Comparison of ENCODE assay signal across 9 cellular contexts in genomic region chr19:12885749-12886706, GRCh38. TPM values are rescaled to one million over a fixed set of nuclear protein-coding genes. Genes with fewer than 3 reads are reported as not detected.
DNase-seq lines count a peak whose midpoint lies in the region; ATAC-seq, FAIRE-seq and TF ChIP-seq lines count a peak whose summit lies in the region.
"Had no signal": no experiment of that assay in that cellular context is flagged by ENCODE, and none has a peak within 500 bp of the region (broad histone marks: within the 10 kb centered on the region; RNA-seq: fewer than 3 reads in every experiment).

No MANE protein-coding gene starts in this region.

- peaks cover 12% of the 10 kb centered on the region for H3K9me3 Mint-ChIP-seq in activated naive CD4-positive, alpha-beta T cell treated with anti-CD3 and anti-CD28 coated beads, Interleukin-2, amount 10 ng/mL, durations not matched to agents 7 days and 5 days
- H3K9me3 Mint-ChIP-seq in activated naive CD8-positive, alpha-beta T cell treated with anti-CD3 and anti-CD28 coated beads for 36 hours, result peaks cover 4% of the 10 kb centered on the region

- TF ChIP-seq CTCF in HepG2 (CRISPR knock-in tag; IDR thresholded peaks at IDR 0.05) (no peak), upper lobe of left lung (IDR thresholded peaks at IDR 0.05) (peak in 1 of 6 experiments; percentile 3)

- peak overlapping the region; percentile 82 for H3K27ac Mint-ChIP-seq in activated naive CD4-positive, alpha-beta T cell treated with anti-CD3 and anti-CD28 coated beads, Interleukin-2, amount 10 ng/mL, durations not matched to agents 7 days and 5 days
- peak overlapping the region; percentile 58 for H3K27ac Mint-ChIP-seq in activated naive CD8-positive, alpha-beta T cell treated with anti-CD3 and anti-CD28 coated beads for 36 hours

- CTCF ChIA-PET in activated naive CD4-positive, alpha-beta T cell treated with anti-CD3 and anti-CD28 coated beads, Interleukin-2, amount 10 ng/mL, durations not matched to agents 7 days and 5 days (lab: Charles Lee), result interaction anchor here (0.7 to 9.4 kb wide), 9 partner anchors 28 to 189 kb away, joined by 3 to 87 read pairs (median 4); partner anchors contain the start of gene CALR
- CTCF ChIA-PET in HepG2 (lab: Yijun Ruan, JAX; ENCODE audit: low intra/inter-chr PET ratio, low total read pairs), result interaction anchor here (1.9 kb wide), 1 partner anchor 79 kb away, joined by 10 read pairs; no protein-coding TSS in a partner anchor

- H3K4me1 Mint-ChIP-seq in activated naive CD4-positive, alpha-beta T cell treated with anti-CD3 and anti-CD28 coated beads, Interleukin-2, amount 10 ng/mL, durations not matched to agents 7 days and 5 days, result peaks cover 44% of the 10 kb centered on the region
- H3K4me1 Mint-ChIP-seq in activated naive CD8-positive, alpha-beta T cell treated with anti-CD3 and anti-CD28 coated beads for 36 hours, result peaks cover 23% of the 10 kb centered on the region

- peak overlapping the region; percentile 57 for H3K4me3 Mint-ChIP-seq in activated naive CD4-positive, alpha-beta T cell treated with anti-CD3 and anti-CD28 coated beads, Interleukin-2, amount 10 ng/mL, durations not matched to agents 7 days and 5 days
- peak overlapping the region; percentile 64 for H3K4me3 Mint-ChIP-seq in activated naive CD8-positive, alpha-beta T cell treated with anti-CD3 and anti-CD28 coated beads for 36 hours

- ATAC-seq in HepG2 (peak; percentile 18; the same call in 2 of the 3 replicates), upper lobe of left lung (ENCODE audit: low FRiP score in 2 of 2) (no peak), HG03196 (IDR thresholded peaks at IDR 0.05; ENCODE audit: unreplicated experiment) (no peak)

- H3K36me3 Mint-ChIP-seq in activated naive CD4-positive, alpha-beta T cell treated with anti-CD3 and anti-CD28 coated beads, Interleukin-2, amount 10 ng/mL, durations not matched to agents 7 days and 5 days, result peaks cover 3% of the 10 kb centered on the region
- H3K36me3 Mint-ChIP-seq in activated naive CD8-positive, alpha-beta T cell treated with anti-CD3 and anti-CD28 coated beads for 36 hours, result peaks cover 2% of the 10 kb centered on the region

- H3K4me2 ChIP-seq in HepG2 (ENCODE audit: low read depth, low read length), result peak overlapping the region; percentile 80

- peaks cover 42% of the 10 kb centered on the region for H3K4me1 ChIP-seq in HepG2 (ENCODE audit: insufficient read depth, low read length)
- peaks cover 21 to 33% (median 23%) of the 10 kb centered on the region in 4 donors for H3K4me1 ChIP-seq in upper lobe of left lung

- H3K27ac ChIP-seq in HepG2 (ENCODE audit: extremely low read length, insufficient read depth, low read length) (no peak overlapping the region), upper lobe of left lung (peak overlapping the region in 2 of 4 donors; percentile 38 to 54)

- H3K36me3 ChIP-seq in HepG2 (replicated peaks in 1 of 2; ENCODE audit: control insufficient read depth in 1 of 2, insufficient read depth in 2 of 2, low read length in 2 of 2) (no peaks in the 10 kb centered on the region), upper lobe of left lung (no peaks in the 10 kb centered on the region)

- FAIRE-seq in HepG2 (lab: Jason Lieb, UNC), result no peak

- peak overlapping the region; percentile 48 to 69 (median 59); a peak in 5 of 6 replicates for H3K4me3 ChIP-seq in HepG2 (replicated peaks in 1 of 3; ENCODE audit: insufficient read depth in 1 of 3, low read depth in 2 of 3, low read length in 3 of 3)
- H3K4me3 ChIP-seq in upper lobe of left lung, result peak overlapping the region; percentile 28 to 57 (median 48)

- H2AFZ ChIP-seq in HepG2 (ENCODE audit: low read length), result no peak overlapping the region

- in situ Hi-C loops in HepG2 (cut with HindIII; ENCODE audit: extremely low pct_ligation_motif_present, low pct_unique_long_range_greater_than_20kb), result no loop called here

- no peaks in the 10 kb centered on the region for H4K20me1 ChIP-seq in HepG2 (ENCODE audit: insufficient read depth, low read length)

- no peak for DNase-seq in activated naive CD4-positive, alpha-beta T cell treated with anti-CD3 and anti-CD28 coated beads, Interleukin-2, amount 10 ng/mL, durations not matched to agents 7 days and 5 days
- DNase-seq in activated naive CD4-positive, alpha-beta T cell treated with Interleukin-2 at 50 U/mL for 16 hours, result no peak
- DNase-seq in activated naive CD8-positive, alpha-beta T cell treated with anti-CD3 and anti-CD28 coated beads for 36 hours, result no peak
- DNase-seq in HepG2 (ENCODE audit: low spot score) (no peak), upper lobe of left lung (no peak), ecto neural progenitor cell (ENCODE audit: low spot score) (no peak), NCI-H774 (lab: John Stamatoyannopoulos, UW) (no peak)

- intact Hi-C loops in HepG2 (cut with micrococcal nuclease; ENCODE audit: unreplicated experiment), result loop anchor here (1.0 kb wide), 1 partner anchor 79 kb away; no protein-coding TSS in a partner anchor

- peaks cover 9% of the 10 kb centered on the region for H3K27me3 Mint-ChIP-seq in activated naive CD4-positive, alpha-beta T cell treated with anti-CD3 and anti-CD28 coated beads, Interleukin-2, amount 10 ng/mL, durations not matched to agents 7 days and 5 days
- H3K27me3 Mint-ChIP-seq in activated naive CD8-positive, alpha-beta T cell treated with anti-CD3 and anti-CD28 coated beads for 36 hours, result no peaks in the 10 kb centered on the region

- peaks cover 13% of the 10 kb centered on the region for H3K9me3 ChIP-seq in HepG2 (ENCODE audit: low read length)
- H3K9me3 ChIP-seq in upper lobe of left lung, result peaks cover 0 to 8% (median 4%) of the 10 kb centered on the region in 4 donors

- no peak for TF ChIP-seq EP300 in HepG2 (IDR thresholded peaks at IDR 0.05; ENCODE audit: low read depth in 2 of 2, low read length in 2 of 2)
- no peak for TF ChIP-seq EP300 in HepG2 (CRISPR knock-in tag; IDR thresholded peaks at IDR 0.05; ENCODE audit: borderline replicate concordance)
- no peak for TF ChIP-seq EP300 in upper lobe of left lung (IDR thresholded peaks at IDR 0.05)

- POLR2A ChIA-PET in HepG2 (lab: Yijun Ruan, JAX), result interaction anchor here (0.6 to 1.4 kb wide), 6 partner anchors 13 to 445 kb away, joined by 3 to 6 read pairs (median 3); no protein-coding TSS in a partner anchor

- BruUV-seq in HepG2 (replicated peaks; lab: Mats Ljungman, UMichigan), result no TSS peak

- 36% methylated on average over 12 of the region's 53 CpGs for WGBS in HepG2 (ENCODE audit: low lambda C conversion rate)
- 19 to 35% methylated on average over 4 to 13 of the region's 53 CpGs for WGBS in upper lobe of left lung, 2 donors

- no peak for TF ChIP-seq POLR2A in HepG2 (IDR thresholded peaks at IDR 0.05; ENCODE audit: insufficient read depth in 1 of 2, low read depth in 2 of 2, low read length in 2 of 2)
- no peak for TF ChIP-seq POLR2A in upper lobe of left lung (IDR thresholded peaks at IDR 0.05)

- H3K27me3 ChIP-seq in HepG2 (ENCODE audit: control insufficient read depth in 1 of 2, insufficient read depth in 2 of 2, low read length in 2 of 2) (peaks cover 0 to 18% of the 10 kb centered on the region in 2 experiments; a peak in 3 of 5 replicates), upper lobe of left lung (peaks cover 0 to 6% (median 2%) of the 10 kb centered on the region in 4 donors)

- no peak for TF ChIP-seq RAD21 in HepG2 (CRISPR knock-in tag; IDR thresholded peaks at IDR 0.05)

- H3K79me2 ChIP-seq in HepG2 (ENCODE audit: insufficient read depth, low read length), result no peaks in the 10 kb centered on the region

- H3K9ac ChIP-seq in HepG2 (ENCODE audit: insufficient read depth, low read depth, low read length), result peak overlapping the region; percentile 22; the same call in 1 of the 2 replicates

RNA-seq across cellular contexts. Expression of gene KLF1, which starts 1.0 kb away (rescaled TPM):
- total RNA-seq in activated naive CD8-positive, alpha-beta T cell treated with anti-CD3 and anti-CD28 coated beads for 36 hours, result under 1 TPM; 0.34 to 0.39 TPM
- total RNA-seq in HepG2 (2016; rRNA removed; fragmentation: Illumina TruSeq; extraction: Trizol) (not detected in 2 replicates), upper lobe of left lung (under 1 TPM in 4 of 6 donors, not detected in 2; 0.17 to 0.89 (median 0.42) TPM)
- total RNA-seq in HepG2 (2016; cell fraction: cytosol; rRNA removed; fragmentation: Illumina TruSeq; extraction: Trizol; ENCODE audit: low read depth), result not detected in 2 replicates
- 0.06 TPM in 1 of 2 replicates, not detected in the other for total RNA-seq in HepG2 (2016; cell fraction: insoluble cytoplasmic fraction; rRNA removed; fragmentation: Illumina TruSeq; extraction: Trizol)
- 0.10 TPM in 1 of 2 replicates, not detected in the other for total RNA-seq in HepG2 (2016; cell fraction: membrane; rRNA removed; fragmentation: Illumina TruSeq; extraction: Trizol)
- total RNA-seq in HepG2 (2016; cell fraction: nucleus; rRNA removed; fragmentation: Illumina TruSeq; extraction: Trizol), result not detected in 2 replicates
- not detected in 2 replicates for polyA plus RNA-seq in HepG2 (2011; rRNA removed)
- polyA plus RNA-seq in HepG2 (2011; cell fraction: cytosol; rRNA removed), result 0.05 TPM in 1 of 2 replicates, not detected in the other
- polyA plus RNA-seq in HepG2 (2011; cell fraction: nucleus; rRNA removed), result not detected in 2 replicates
- polyA plus RNA-seq in HepG2 (2012), result not detected in 2 replicates
- not detected in 2 replicates for polyA plus RNA-seq in HepG2 (2016; cell fraction: cytosol; fragmentation: Illumina TruSeq; extraction: Trizol; ENCODE audit: low read depth)
- not detected in 2 replicates for polyA plus RNA-seq in HepG2 (2016; cell fraction: insoluble cytoplasmic fraction; fragmentation: Illumina TruSeq; extraction: Trizol; ENCODE audit: low read depth)
- not detected in 2 replicates for polyA plus RNA-seq in HepG2 (2016; cell fraction: membrane; fragmentation: Illumina TruSeq; extraction: Trizol; ENCODE audit: low read depth)
- polyA plus RNA-seq in HepG2 (2016; cell fraction: nucleus; fragmentation: Illumina TruSeq; extraction: Trizol; ENCODE audit: insufficient read depth, low read depth), result not detected in 2 replicates
- 0.12 TPM in 1 of 2 replicates, not detected in the other for polyA minus RNA-seq in HepG2 (2011; rRNA and poly(A)+ RNA removed; ENCODE audit: low replicate concordance)
- not detected in 2 replicates for polyA minus RNA-seq in HepG2 (2011; cell fraction: cytosol; rRNA and poly(A)+ RNA removed)
- polyA minus RNA-seq in HepG2 (2011; cell fraction: nucleus; rRNA and poly(A)+ RNA removed), result not detected in 2 replicates
- polyA plus RNA-seq: liver had no signal

RNA-seq across cellular contexts. Expression of gene DNASE2, which starts 4.8 kb away (rescaled TPM):
- 10 to 100 TPM; 21.5 to 22.2 TPM for total RNA-seq in activated naive CD8-positive, alpha-beta T cell treated with anti-CD3 and anti-CD28 coated beads for 36 hours
- total RNA-seq in HepG2 (2016; rRNA removed; fragmentation: Illumina TruSeq; extraction: Trizol) (3.4 and 7.5 TPM in 2 replicates), upper lobe of left lung (10 to 100 TPM; 34.6 to 87.2 (median 60.1) TPM)
- 1.7 TPM in 2 replicates for total RNA-seq in HepG2 (2016; cell fraction: cytosol; rRNA removed; fragmentation: Illumina TruSeq; extraction: Trizol; ENCODE audit: low read depth)
- total RNA-seq in HepG2 (2016; cell fraction: insoluble cytoplasmic fraction; rRNA removed; fragmentation: Illumina TruSeq; extraction: Trizol), result 3.7 and 7.7 TPM in 2 replicates
- 2.8 and 3.4 TPM in 2 replicates for total RNA-seq in HepG2 (2016; cell fraction: membrane; rRNA removed; fragmentation: Illumina TruSeq; extraction: Trizol)
- total RNA-seq in HepG2 (2016; cell fraction: nucleus; rRNA removed; fragmentation: Illumina TruSeq; extraction: Trizol), result 5.1 and 7.3 TPM in 2 replicates
- 16.2 and 19.0 TPM in 2 replicates for polyA plus RNA-seq in HepG2 (2011; rRNA removed)
- 15.9 and 21.4 TPM in 2 replicates for polyA plus RNA-seq in HepG2 (2011; cell fraction: cytosol; rRNA removed)
- 3.6 and 3.7 TPM in 2 replicates for polyA plus RNA-seq in HepG2 (2011; cell fraction: nucleus; rRNA removed)
- 4.7 and 9.6 TPM in 2 replicates for polyA plus RNA-seq in HepG2 (2012)
- polyA plus RNA-seq in HepG2 (2016; cell fraction: cytosol; fragmentation: Illumina TruSeq; extraction: Trizol; ENCODE audit: low read depth), result 1.6 and 2.0 TPM in 2 replicates
- polyA plus RNA-seq in HepG2 (2016; cell fraction: insoluble cytoplasmic fraction; fragmentation: Illumina TruSeq; extraction: Trizol; ENCODE audit: low read depth), result 3.1 and 4.3 TPM in 2 replicates
- 2.1 and 2.2 TPM in 2 replicates for polyA plus RNA-seq in HepG2 (2016; cell fraction: membrane; fragmentation: Illumina TruSeq; extraction: Trizol; ENCODE audit: low read depth)
- polyA plus RNA-seq in HepG2 (2016; cell fraction: nucleus; fragmentation: Illumina TruSeq; extraction: Trizol; ENCODE audit: insufficient read depth, low read depth), result 13.1 and 14.9 TPM in 2 replicates
- 20.7 and 57.6 TPM in 2 replicates for polyA minus RNA-seq in HepG2 (2011; rRNA and poly(A)+ RNA removed; ENCODE audit: low replicate concordance)
- 6.6 and 11.3 TPM in 2 replicates for polyA minus RNA-seq in HepG2 (2011; cell fraction: cytosol; rRNA and poly(A)+ RNA removed)
- 1.8 and 3.6 TPM in 2 replicates for polyA minus RNA-seq in HepG2 (2011; cell fraction: nucleus; rRNA and poly(A)+ RNA removed)

RNA-seq across cellular contexts. Expression of gene GCDH, which starts 4.9 kb away (rescaled TPM):
- 10 to 100 TPM; 41.2 to 42.5 TPM for total RNA-seq in activated naive CD8-positive, alpha-beta T cell treated with anti-CD3 and anti-CD28 coated beads for 36 hours
- total RNA-seq in HepG2 (2016; rRNA removed; fragmentation: Illumina TruSeq; extraction: Trizol), result 35.0 and 38.0 TPM in 2 replicates
- 6.4 and 7.1 TPM in 2 replicates for total RNA-seq in HepG2 (2016; cell fraction: cytosol; rRNA removed; fragmentation: Illumina TruSeq; extraction: Trizol; ENCODE audit: low read depth)
- total RNA-seq in HepG2 (2016; cell fraction: insoluble cytoplasmic fraction; rRNA removed; fragmentation: Illumina TruSeq; extraction: Trizol), result 32.3 and 35.4 TPM in 2 replicates
- 8.5 and 8.8 TPM in 2 replicates for total RNA-seq in HepG2 (2016; cell fraction: membrane; rRNA removed; fragmentation: Illumina TruSeq; extraction: Trizol)
- 27.9 and 29.6 TPM in 2 replicates for total RNA-seq in HepG2 (2016; cell fraction: nucleus; rRNA removed; fragmentation: Illumina TruSeq; extraction: Trizol)
- polyA plus RNA-seq in HepG2 (2011; rRNA removed), result 15.1 and 16.4 TPM in 2 replicates
- polyA plus RNA-seq in HepG2 (2011; cell fraction: cytosol; rRNA removed), result 20.4 and 29.2 TPM in 2 replicates
- 66.4 and 76.8 TPM in 2 replicates for polyA plus RNA-seq in HepG2 (2011; cell fraction: nucleus; rRNA removed)
- polyA plus RNA-seq in HepG2 (2012), result 12.5 and 15.0 TPM in 2 replicates
- 4.3 and 4.6 TPM in 2 replicates for polyA plus RNA-seq in HepG2 (2016; cell fraction: cytosol; fragmentation: Illumina TruSeq; extraction: Trizol; ENCODE audit: low read depth)
- polyA plus RNA-seq in HepG2 (2016; cell fraction: insoluble cytoplasmic fraction; fragmentation: Illumina TruSeq; extraction: Trizol; ENCODE audit: low read depth), result 30.7 and 35.1 TPM in 2 replicates
- 6.1 and 7.3 TPM in 2 replicates for polyA plus RNA-seq in HepG2 (2016; cell fraction: membrane; fragmentation: Illumina TruSeq; extraction: Trizol; ENCODE audit: low read depth)
- polyA plus RNA-seq in HepG2 (2016; cell fraction: nucleus; fragmentation: Illumina TruSeq; extraction: Trizol; ENCODE audit: insufficient read depth, low read depth), result 59.5 and 61.0 TPM in 2 replicates
- polyA minus RNA-seq in HepG2 (2011; rRNA and poly(A)+ RNA removed; ENCODE audit: low replicate concordance), result 19.4 and 29.1 TPM in 2 replicates
- polyA minus RNA-seq in HepG2 (2011; cell fraction: cytosol; rRNA and poly(A)+ RNA removed), result 9.4 TPM in 2 replicates
- 18.4 and 21.8 TPM in 2 replicates for polyA minus RNA-seq in HepG2 (2011; cell fraction: nucleus; rRNA and poly(A)+ RNA removed)
- 10 to 100 TPM; 19.3 to 47.1 (median 33.3) TPM for total RNA-seq in upper lobe of left lung

RNA-seq across cellular contexts. Expression of gene SYCE2, which starts 33.1 kb away (rescaled TPM):
- 1 to 10 TPM; 1.8 to 2.7 TPM for total RNA-seq in activated naive CD8-positive, alpha-beta T cell treated with anti-CD3 and anti-CD28 coated beads for 36 hours
- total RNA-seq in HepG2 (2016; rRNA removed; fragmentation: Illumina TruSeq; extraction: Trizol) (0.09 TPM in 1 of 2 replicates, not detected in the other), upper lobe of left lung (not detected)
- not detected in 2 replicates for total RNA-seq in HepG2 (2016; cell fraction: cytosol; rRNA removed; fragmentation: Illumina TruSeq; extraction: Trizol; ENCODE audit: low read depth)
- 0.19 TPM in 1 of 2 replicates, not detected in the other for total RNA-seq in HepG2 (2016; cell fraction: insoluble cytoplasmic fraction; rRNA removed; fragmentation: Illumina TruSeq; extraction: Trizol)
- not detected in 2 replicates for total RNA-seq in HepG2 (2016; cell fraction: membrane; rRNA removed; fragmentation: Illumina TruSeq; extraction: Trizol)
- total RNA-seq in HepG2 (2016; cell fraction: nucleus; rRNA removed; fragmentation: Illumina TruSeq; extraction: Trizol), result not detected in 2 replicates
- polyA plus RNA-seq in HepG2 (2011; rRNA removed), result 0.25 and 0.40 TPM in 2 replicates
- 0.08 TPM in 1 of 2 replicates, not detected in the other for polyA plus RNA-seq in HepG2 (2011; cell fraction: cytosol; rRNA removed)
- 0.68 and 0.84 TPM in 2 replicates for polyA plus RNA-seq in HepG2 (2011; cell fraction: nucleus; rRNA removed)
- polyA plus RNA-seq in HepG2 (2012), result 1.2 and 1.7 TPM in 2 replicates
- 0.23 TPM in 1 of 2 replicates, not detected in the other for polyA plus RNA-seq in HepG2 (2016; cell fraction: cytosol; fragmentation: Illumina TruSeq; extraction: Trizol; ENCODE audit: low read depth)
- 0.32 TPM in 1 of 2 replicates, not detected in the other for polyA plus RNA-seq in HepG2 (2016; cell fraction: insoluble cytoplasmic fraction; fragmentation: Illumina TruSeq; extraction: Trizol; ENCODE audit: low read depth)
- polyA plus RNA-seq in HepG2 (2016; cell fraction: membrane; fragmentation: Illumina TruSeq; extraction: Trizol; ENCODE audit: low read depth), result 0.13 and 0.21 TPM in 2 replicates
- 1.0 and 3.2 TPM in 2 replicates for polyA plus RNA-seq in HepG2 (2016; cell fraction: nucleus; fragmentation: Illumina TruSeq; extraction: Trizol; ENCODE audit: insufficient read depth, low read depth)
- 0.47 TPM in 1 of 2 replicates, not detected in the other for polyA minus RNA-seq in HepG2 (2011; rRNA and poly(A)+ RNA removed; ENCODE audit: low replicate concordance)
- polyA minus RNA-seq in HepG2 (2011; cell fraction: cytosol; rRNA and poly(A)+ RNA removed), result not detected in 2 replicates
- not detected in 2 replicates for polyA minus RNA-seq in HepG2 (2011; cell fraction: nucleus; rRNA and poly(A)+ RNA removed)

RNA-seq across cellular contexts. Expression of gene FARSA, which starts 47.5 kb away (rescaled TPM):
- total RNA-seq in activated naive CD8-positive, alpha-beta T cell treated with anti-CD3 and anti-CD28 coated beads for 36 hours, result 100 to 1,000 TPM; 166 to 167 TPM
- total RNA-seq in HepG2 (2016; rRNA removed; fragmentation: Illumina TruSeq; extraction: Trizol), result 68.0 and 72.0 TPM in 2 replicates
- 30.6 and 33.8 TPM in 2 replicates for total RNA-seq in HepG2 (2016; cell fraction: cytosol; rRNA removed; fragmentation: Illumina TruSeq; extraction: Trizol; ENCODE audit: low read depth)
- 61.4 and 77.8 TPM in 2 replicates for total RNA-seq in HepG2 (2016; cell fraction: insoluble cytoplasmic fraction; rRNA removed; fragmentation: Illumina TruSeq; extraction: Trizol)
- 31.3 and 31.6 TPM in 2 replicates for total RNA-seq in HepG2 (2016; cell fraction: membrane; rRNA removed; fragmentation: Illumina TruSeq; extraction: Trizol)
- total RNA-seq in HepG2 (2016; cell fraction: nucleus; rRNA removed; fragmentation: Illumina TruSeq; extraction: Trizol), result 38.1 and 43.4 TPM in 2 replicates
- polyA plus RNA-seq in HepG2 (2011; rRNA removed), result 25.9 and 37.0 TPM in 2 replicates
- 20.2 and 25.7 TPM in 2 replicates for polyA plus RNA-seq in HepG2 (2011; cell fraction: cytosol; rRNA removed)
- 86.4 and 92.2 TPM in 2 replicates for polyA plus RNA-seq in HepG2 (2011; cell fraction: nucleus; rRNA removed)
- 47.9 and 53.4 TPM in 2 replicates for polyA plus RNA-seq in HepG2 (2012)
- 20.5 and 21.3 TPM in 2 replicates for polyA plus RNA-seq in HepG2 (2016; cell fraction: cytosol; fragmentation: Illumina TruSeq; extraction: Trizol; ENCODE audit: low read depth)
- 76.2 and 85.7 TPM in 2 replicates for polyA plus RNA-seq in HepG2 (2016; cell fraction: insoluble cytoplasmic fraction; fragmentation: Illumina TruSeq; extraction: Trizol; ENCODE audit: low read depth)
- polyA plus RNA-seq in HepG2 (2016; cell fraction: membrane; fragmentation: Illumina TruSeq; extraction: Trizol; ENCODE audit: low read depth), result 21.2 and 25.0 TPM in 2 replicates
- 71.9 and 80.2 TPM in 2 replicates for polyA plus RNA-seq in HepG2 (2016; cell fraction: nucleus; fragmentation: Illumina TruSeq; extraction: Trizol; ENCODE audit: insufficient read depth, low read depth)
- 36.3 and 65.5 TPM in 2 replicates for polyA minus RNA-seq in HepG2 (2011; rRNA and poly(A)+ RNA removed; ENCODE audit: low replicate concordance)
- 17.6 and 18.3 TPM in 2 replicates for polyA minus RNA-seq in HepG2 (2011; cell fraction: cytosol; rRNA and poly(A)+ RNA removed)
- polyA minus RNA-seq in HepG2 (2011; cell fraction: nucleus; rRNA and poly(A)+ RNA removed), result 14.5 and 16.0 TPM in 2 replicates
- total RNA-seq in upper lobe of left lung, result 100 to 1,000 TPM in 1 of 6 donors, 10 to 100 TPM in 5; 35.3 to 104 (median 53.4) TPM
